Comparison of ENCODE assay signal across 9 cellular contexts in the genomic region with DNA sequence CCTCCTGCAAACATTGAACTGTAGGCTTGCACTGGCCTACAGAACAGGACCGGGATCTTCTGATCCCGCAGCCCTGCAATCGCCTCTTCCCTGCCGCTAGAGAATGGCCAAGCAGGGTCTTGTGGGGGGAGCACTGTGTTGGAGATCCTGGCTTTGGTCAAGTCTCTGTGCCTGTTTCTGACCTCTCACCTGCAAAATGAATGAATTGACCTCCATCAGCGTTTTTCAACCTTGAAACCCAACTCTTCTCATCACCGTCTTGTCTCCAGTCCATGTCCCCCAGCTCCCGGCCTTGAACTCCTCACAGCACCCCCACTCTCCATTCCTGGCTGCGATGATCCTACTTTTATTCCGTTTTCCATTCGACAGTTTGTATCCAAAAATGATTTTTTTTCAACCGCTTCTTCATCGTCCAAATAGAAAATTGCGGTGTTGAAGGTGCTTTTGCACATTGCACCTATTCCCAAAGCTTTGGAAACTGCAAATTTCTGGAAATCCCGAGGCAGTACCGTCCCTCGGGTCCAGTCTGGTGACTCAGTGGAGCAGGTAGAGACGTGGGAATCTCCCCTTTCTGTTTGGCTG. TPM values are rescaled to one million over a fixed set of nuclear protein-coding genes. Genes with fewer than 3 reads are reported as not detected.
DNase-seq lines count a peak whose midpoint lies in the region; ATAC-seq and TF ChIP-seq lines count a peak whose summit lies in the region.
"Had no signal": no experiment of that assay in that cellular context is flagged by ENCODE, and none has a peak within 500 bp of the region (broad histone marks: within the 10 kb centered on the region; RNA-seq: fewer than 3 reads in every experiment).

No MANE protein-coding gene starts in this region.

- no peaks in the 10 kb centered on the region for H3K9me3 ChIP-seq in CD8-positive, alpha-beta T cell (ENCODE audit: low read length)
- H3K9me3 ChIP-seq in NT2/D1 (ENCODE audit: insufficient read depth, low read length): no peaks in the 10 kb centered on the region
- H3K9me3 ChIP-seq: adrenal gland had no signal

- no peak overlapping the region for H3K9ac ChIP-seq in NT2/D1 (ENCODE audit: insufficient read length, low read depth)

- intact Hi-C loops in CD8-positive, alpha-beta T cell (cut with DNase I, micrococcal nuclease): loop anchor here in 1 of 2 experiments (5.0 to 10.0 kb wide), 2 partner anchors 315 to 1953 kb away; partner anchors contain the start of gene CCDC194

- no peak for TF ChIP-seq CTCF in CD8-positive, alpha-beta T cell (IDR thresholded peaks at IDR 0.05)
- no peak for TF ChIP-seq CTCF in osteocyte (IDR thresholded peaks at IDR 0.05)

- H3K27ac Mint-ChIP-seq in CD8-positive, alpha-beta T cell: peak overlapping the region; percentile 45
- peak overlapping the region in 1 of 2 donors; percentile 60 for H3K27ac Mint-ChIP-seq in effector memory CD8-positive, alpha-beta T cell
- peak overlapping the region; percentile 87 for H3K27ac Mint-ChIP-seq in osteocyte (ENCODE audit: unreplicated experiment)

- CTCF ChIA-PET in CD8-positive, alpha-beta T cell (lab: Charles Lee): interaction anchor here (1.2 to 1.9 kb wide), 3 partner anchors 9 to 205 kb away, joined by 3 to 6 read pairs (median 3); partner anchors contain the start of gene BABAM1

- H3K4me3 ChIP-seq in CD8-positive, alpha-beta T cell (ENCODE audit: low read depth, low read length): no peak overlapping the region
- H3K4me3 ChIP-seq in NT2/D1 (ENCODE audit: insufficient read length, low read depth): peak overlapping the region; percentile 82

- H3K4me1 ChIP-seq in CD8-positive, alpha-beta T cell (ENCODE audit: insufficient read depth, low read length): peaks cover 63% of the 10 kb centered on the region
- peaks cover 31% of the 10 kb centered on the region for H3K4me1 ChIP-seq in NT2/D1 (ENCODE audit: insufficient read depth, insufficient read length)

- no peaks in the 10 kb centered on the region for H3K27me3 Mint-ChIP-seq in CD8-positive, alpha-beta T cell (ENCODE audit: low read depth)
- no peaks in the 10 kb centered on the region for H3K27me3 Mint-ChIP-seq in effector memory CD8-positive, alpha-beta T cell
- no peaks in the 10 kb centered on the region for H3K27me3 Mint-ChIP-seq in osteocyte (ENCODE audit: unreplicated experiment)

- H3K36me3 ChIP-seq in CD8-positive, alpha-beta T cell (ENCODE audit: insufficient read depth, low read length): no peaks in the 10 kb centered on the region
- peaks cover 40% of the 10 kb centered on the region for H3K36me3 ChIP-seq in NT2/D1 (ENCODE audit: insufficient read depth, insufficient read length, low read length)
- H3K36me3 ChIP-seq: adrenal gland had no signal

- no peaks in the 10 kb centered on the region for H3K27me3 ChIP-seq in CD8-positive, alpha-beta T cell (ENCODE audit: insufficient read depth, low read length)
- no peaks in the 10 kb centered on the region for H3K27me3 ChIP-seq in NT2/D1 (ENCODE audit: insufficient read depth, insufficient read length)
- H3K27me3 ChIP-seq: adrenal gland had no signal

- H3K4me3 Mint-ChIP-seq in CD8-positive, alpha-beta T cell: peak overlapping the region; percentile 93
- H3K4me3 Mint-ChIP-seq in effector memory CD8-positive, alpha-beta T cell: peak overlapping the region; percentile 92 to 96
- H3K4me3 Mint-ChIP-seq in osteocyte (ENCODE audit: unreplicated experiment): peak overlapping the region; percentile 97

- no peak overlapping the region for H3K27ac ChIP-seq in CD8-positive, alpha-beta T cell (ENCODE audit: low read depth, low read length)

- H3K9me3 Mint-ChIP-seq in CD8-positive, alpha-beta T cell: no peaks in the 10 kb centered on the region
- H3K9me3 Mint-ChIP-seq in effector memory CD8-positive, alpha-beta T cell: no peaks in the 10 kb centered on the region
- H3K9me3 Mint-ChIP-seq in osteocyte (ENCODE audit: unreplicated experiment): no peaks in the 10 kb centered on the region

- H3K4me1 Mint-ChIP-seq in CD8-positive, alpha-beta T cell (ENCODE audit: low read depth): peaks cover 73% of the 10 kb centered on the region
- H3K4me1 Mint-ChIP-seq in effector memory CD8-positive, alpha-beta T cell (ENCODE audit: low read depth in 2 of 2): peaks cover 66 to 74% of the 10 kb centered on the region in 2 donors
- H3K4me1 Mint-ChIP-seq in osteocyte (ENCODE audit: unreplicated experiment): peaks cover 74% of the 10 kb centered on the region

- DNase-seq in CD8-positive, alpha-beta T cell: no peak
- DNase-seq in NT2/D1 (ENCODE audit: low read depth, low spot score): no peak
- DNase-seq in effector memory CD8-positive, alpha-beta T cell: no peak
- DNase-seq in osteocyte (ENCODE audit: extremely low spot score, unreplicated experiment): no peak
- no peak for DNase-seq in NCI-H146 treated with DMSO at 0.1 percent for 48 hours (lab: John Stamatoyannopoulos, UW; ENCODE audit: unreplicated experiment)
- DNase-seq in AG08395 (ENCODE audit: low spot score): no peak
- no peak for DNase-seq in stimulated activated CD4-positive, alpha-beta T cell treated with anti-CD3 and anti-CD28 coated beads, Interleukin-15, amount 100 ng/mL, for 24 hours
- DNase-seq: adrenal gland had no signal

- ATAC-seq in CD8-positive, alpha-beta T cell: no peak
- no peak for ATAC-seq in effector memory CD8-positive, alpha-beta T cell (replicated peaks)
- no peak for ATAC-seq in HG03159 (IDR thresholded peaks at IDR 0.05; ENCODE audit: unreplicated experiment)

- peaks cover 38% of the 10 kb centered on the region for H3K36me3 Mint-ChIP-seq in CD8-positive, alpha-beta T cell
- peaks cover 30% of the 10 kb centered on the region for H3K36me3 Mint-ChIP-seq in effector memory CD8-positive, alpha-beta T cell (ENCODE audit: insufficient read depth)
- H3K36me3 Mint-ChIP-seq in osteocyte (ENCODE audit: unreplicated experiment): no peaks in the 10 kb centered on the region

- POLR2A ChIA-PET in CD8-positive, alpha-beta T cell (lab: Charles Lee): interaction anchor here (2.0 to 4.4 kb wide), 2 partner anchors 47 to 149 kb away, joined by 11 to 41 read pairs; partner anchors contain the start of gene OCEL1

RNA-seq across cellular contexts. Expression of gene MYO9B, which starts 2.0 kb away (rescaled TPM):
- 100 to 1,000 TPM; 221 to 238 TPM for total RNA-seq in CD8-positive, alpha-beta T cell
- 93.3 and 94.3 TPM in 2 replicates for total RNA-seq in osteocyte

RNA-seq across cellular contexts. Expression of gene HAUS8, which starts 2.3 kb away (rescaled TPM):
- total RNA-seq in CD8-positive, alpha-beta T cell: 10 to 100 TPM; 29.3 to 33.9 TPM
- total RNA-seq in osteocyte: 9.2 and 11.6 TPM in 2 replicates

RNA-seq across cellular contexts. Expression of gene CPAMD8, which starts 50.9 kb away (rescaled TPM):
- under 1 TPM; 0.25 to 0.43 TPM for total RNA-seq in CD8-positive, alpha-beta T cell
- total RNA-seq in osteocyte: 294 and 296 TPM in 2 replicates

Comparison
In these comparisons a context has a peak if more than half of its experiments do, and no peak if none do; other contexts are left out.
1. RNA of gene CPAMD8, which starts 50.9 kb away (total RNA-seq): 294 to 296 TPM in osteocyte; 0.25 to 0.43 TPM in CD8-positive, alpha-beta T cell; every median in the first group is over 100 times any median in the second.
2. Peak in every context shown above with its lines, with median percentiles within 50 percentile points of each other: H3K4me3 Mint-ChIP-seq.